In genomic region chr1:165222580-165222979, GRCh38 we compare ENCODE assay signal across 20 cellular contexts.
"Had no signal": no experiment of that assay in that cellular context is flagged by ENCODE, and none has a peak within 500 bp of the region (broad histone marks: within the 10 kb centered on the region; RNA-seq: fewer than 3 reads in every experiment).

No MANE protein-coding gene starts in this region.

- H3K4me3 Mint-ChIP-seq: immature natural killer cell; naive thymus-derived CD8-positive, alpha-beta T cell; stimulated activated memory B cell treated with anti-CD40 and anti-IgM and Interleukin-4, amounts not matched to agents 10 μg/mL and 1 μg/mL and 100 μg/mL, for 72 hours; stimulated activated naive CD8-positive, alpha-beta T cell treated with anti-CD3 and anti-CD28 coated beads, Interleukin-15, Interleukin-2, amounts not matched to agents 100 ng/mL and 50 ng/mL, for 24 hours had no signal

- H3K36me3 Mint-ChIP-seq: immature natural killer cell; naive thymus-derived CD8-positive, alpha-beta T cell; stimulated activated memory B cell treated with anti-CD40 and anti-IgM and Interleukin-4, amounts not matched to agents 10 μg/mL and 1 μg/mL and 100 μg/mL, for 72 hours had no signal

- H3K27ac ChIP-seq: esophagus muscularis mucosa, gastrocnemius medialis, neutrophil, psoas muscle, right lobe of liver, tibial artery, upper lobe of right lung, vagina had no signal

- H3K27ac Mint-ChIP-seq: immature natural killer cell; naive thymus-derived CD8-positive, alpha-beta T cell; stimulated activated memory B cell treated with anti-CD40 and anti-IgM and Interleukin-4, amounts not matched to agents 10 μg/mL and 1 μg/mL and 100 μg/mL, for 72 hours; stimulated activated naive CD8-positive, alpha-beta T cell treated with anti-CD3 and anti-CD28 coated beads, Interleukin-15, Interleukin-2, amounts not matched to agents 100 ng/mL and 50 ng/mL, for 24 hours had no signal

- ATAC-seq: gastrocnemius medialis; left colon; left ventricle myocardium superior; mucosa of descending colon; naive thymus-derived CD8-positive, alpha-beta T cell; psoas muscle; right lobe of liver; stimulated activated memory B cell treated with anti-CD40 and anti-IgM and Interleukin-4, amounts not matched to agents 10 μg/mL and 1 μg/mL and 100 μg/mL, for 72 hours; upper lobe of right lung had no signal

- H3K4me1 Mint-ChIP-seq: immature natural killer cell; naive thymus-derived CD8-positive, alpha-beta T cell; stimulated activated memory B cell treated with anti-CD40 and anti-IgM and Interleukin-4, amounts not matched to agents 10 μg/mL and 1 μg/mL and 100 μg/mL, for 72 hours had no signal

- H3K4me3 ChIP-seq: esophagus muscularis mucosa, gastrocnemius medialis, lung, mucosa of descending colon, psoas muscle, right lobe of liver, tibial artery, upper lobe of right lung, vagina had no signal

- H3K36me3 ChIP-seq: esophagus muscularis mucosa, gastrocnemius medialis, neutrophil, right lobe of liver, tibial artery, upper lobe of right lung, vagina had no signal

- H3K4me1 ChIP-seq: esophagus muscularis mucosa, gastrocnemius medialis, psoas muscle, upper lobe of right lung, vagina had no signal

- DNase-seq: effector memory CD4-positive, alpha-beta T cell; gastrocnemius medialis; glutamatergic neuron; immature natural killer cell; left colon; left ventricle myocardium superior; mucosa of descending colon; naive thymus-derived CD8-positive, alpha-beta T cell; psoas muscle; right lobe of liver; stimulated activated CD4-positive, alpha-beta T cell treated with anti-CD3 and anti-CD28 coated beads, Interleukin-1b, Interleukin-23, amount 100 ng/mL, for 48 hours; stimulated activated CD4-positive, alpha-beta T cell treated with anti-CD3 and anti-CD28 coated beads, Interleukin-4, amount 100 ng/mL, for 24 hours; tibial artery; upper lobe of right lung had no signal

- H3K9me3 Mint-ChIP-seq: stimulated activated naive CD8-positive, alpha-beta T cell treated with anti-CD3 and anti-CD28 coated beads, Interleukin-15, Interleukin-2, amounts not matched to agents 100 ng/mL and 50 ng/mL, for 24 hours had no signal

- H3K27me3 ChIP-seq: gastrocnemius medialis, right lobe of liver, upper lobe of right lung, vagina had no signal

- H3K9me3 ChIP-seq: esophagus muscularis mucosa, gastrocnemius medialis, mucosa of descending colon, neutrophil, psoas muscle, right lobe of liver, tibial artery, upper lobe of right lung, vagina had no signal
